ENCODE assay signal across 9 cellular contexts in genomic region chr1:229582011-229582694, GRCh38. TPM values are rescaled to one million over a fixed set of nuclear protein-coding genes. Genes with fewer than 3 reads are reported as not detected.
DNase-seq lines count a peak whose midpoint lies in the region; ATAC-seq and TF ChIP-seq lines count a peak whose summit lies in the region.
"Had no signal": no experiment of that assay in that cellular context is flagged by ENCODE, and none has a peak within 500 bp of the region (broad histone marks: within the 10 kb centered on the region; RNA-seq: fewer than 3 reads in every experiment).

No MANE protein-coding gene starts in this region.

- CTCF ChIA-PET in activated CD4-positive, alpha-beta memory T cell treated with anti-CD3 and anti-CD28 coated beads for 36 hours (lab: Charles Lee): interaction anchor here (1.1 kb wide), 1 partner anchor 22 kb away, joined by 4 read pairs; no protein-coding TSS in a partner anchor

- H3K4me1 Mint-ChIP-seq in activated CD4-positive, alpha-beta memory T cell treated with anti-CD3 and anti-CD28 coated beads for 36 hours (ENCODE audit: low read depth): no peaks in the 10 kb centered on the region
- H3K4me1 Mint-ChIP-seq: activated naive CD4-positive, alpha-beta T cell treated with anti-CD3 and anti-CD28 coated beads, Interleukin-2, amount 50 U/mL, for 24 hours had no signal

- no peak for TF ChIP-seq CTCF in coronary artery (IDR thresholded peaks at IDR 0.05)

- H3K36me3 Mint-ChIP-seq in activated CD4-positive, alpha-beta memory T cell treated with anti-CD3 and anti-CD28 coated beads for 36 hours: no peaks in the 10 kb centered on the region
- H3K36me3 Mint-ChIP-seq: activated naive CD4-positive, alpha-beta T cell treated with anti-CD3 and anti-CD28 coated beads, Interleukin-2, amount 50 U/mL, for 24 hours had no signal

- no peaks in the 10 kb centered on the region for H3K27me3 Mint-ChIP-seq in activated CD4-positive, alpha-beta memory T cell treated with anti-CD3 and anti-CD28 coated beads for 36 hours
- H3K27me3 Mint-ChIP-seq: activated naive CD4-positive, alpha-beta T cell treated with anti-CD3 and anti-CD28 coated beads, Interleukin-2, amount 50 U/mL, for 24 hours had no signal

- POLR2A ChIA-PET in activated CD4-positive, alpha-beta memory T cell treated with anti-CD3 and anti-CD28 coated beads for 36 hours (lab: Charles Lee): no interaction called here

- H3K27ac ChIP-seq in coronary artery: peak overlapping the region; percentile 58 to 86

- H3K4me3 ChIP-seq in coronary artery: peak overlapping the region; percentile 44

- ATAC-seq in GM18861 (IDR thresholded peaks at IDR 0.05; ENCODE audit: unreplicated experiment): no peak

- peak; percentile 30 for DNase-seq in AG08396 (ENCODE audit: low spot score)
- peak; percentile 90 for DNase-seq in NCI-H2029 treated with DMSO at 0.1 percent for 48 hours (lab: John Stamatoyannopoulos, UW)
- DNase-seq in coronary artery (ENCODE audit: low spot score): peak; percentile 84
- peak; percentile 77 for DNase-seq in medulla oblongata (ENCODE audit: extremely low spot score)
- DNase-seq in GF-D8 (lab: John Stamatoyannopoulos, UW): no peak
- DNase-seq in activated CD4-positive, alpha-beta memory T cell treated with anti-CD3 and anti-CD28 coated beads for 36 hours: no peak
- no peak for DNase-seq in islet precursor cell

- no peaks in the 10 kb centered on the region for H3K9me3 Mint-ChIP-seq in activated CD4-positive, alpha-beta memory T cell treated with anti-CD3 and anti-CD28 coated beads for 36 hours
- H3K9me3 Mint-ChIP-seq: activated naive CD4-positive, alpha-beta T cell treated with anti-CD3 and anti-CD28 coated beads, Interleukin-2, amount 50 U/mL, for 24 hours had no signal

- no peak overlapping the region for H3K4me3 Mint-ChIP-seq in activated CD4-positive, alpha-beta memory T cell treated with anti-CD3 and anti-CD28 coated beads for 36 hours
- H3K4me3 Mint-ChIP-seq: activated naive CD4-positive, alpha-beta T cell treated with anti-CD3 and anti-CD28 coated beads, Interleukin-2, amount 50 U/mL, for 24 hours had no signal

- no peak overlapping the region for H3K27ac Mint-ChIP-seq in activated CD4-positive, alpha-beta memory T cell treated with anti-CD3 and anti-CD28 coated beads for 36 hours
- H3K27ac Mint-ChIP-seq: activated naive CD4-positive, alpha-beta T cell treated with anti-CD3 and anti-CD28 coated beads, Interleukin-2, amount 50 U/mL, for 24 hours had no signal

- intact Hi-C loops in activated CD4-positive, alpha-beta memory T cell treated with anti-CD3 and anti-CD28 coated beads for 36 hours (cut with micrococcal nuclease): no loop called here

RNA-seq across cellular contexts. Expression of gene ABCB10, which starts 23.6 kb away (rescaled TPM):
- total RNA-seq in activated CD4-positive, alpha-beta memory T cell treated with anti-CD3 and anti-CD28 coated beads for 36 hours: 10 to 100 TPM; 30.8 to 31.0 TPM

RNA-seq across cellular contexts. Expression of gene TAF5L, which starts 43.8 kb away (rescaled TPM):
- total RNA-seq in activated CD4-positive, alpha-beta memory T cell treated with anti-CD3 and anti-CD28 coated beads for 36 hours: 10 to 100 TPM; 14.1 to 17.8 TPM

RNA-seq across cellular contexts. Expression of gene URB2, which starts 43.9 kb away (rescaled TPM):
- 10 to 100 TPM; 13.8 to 14.6 TPM for total RNA-seq in activated CD4-positive, alpha-beta memory T cell treated with anti-CD3 and anti-CD28 coated beads for 36 hours

Comparison
In these comparisons a context has a peak if more than half of its experiments do, and no peak if none do; other contexts are left out.
1. DNase-seq: peak in AG08396 (single experiment), NCI-H2029 treated with DMSO at 0.1 percent for 48 hours (single experiment), coronary artery (single experiment) and medulla oblongata (single experiment); none in GF-D8 (single experiment), activated CD4-positive, alpha-beta memory T cell treated with anti-CD3 and anti-CD28 coated beads for 36 hours (single experiment) and islet precursor cell (single experiment).